In genomic region chr4:139460565-139460964, GRCh38 we compare ENCODE assay signal across 20 cellular contexts. TPM values are rescaled to one million over a fixed set of nuclear protein-coding genes. Genes with fewer than 3 reads are reported as not detected.
DNase-seq lines count a peak whose midpoint lies in the region; ATAC-seq, FAIRE-seq and TF ChIP-seq lines count a peak whose summit lies in the region.
"Had no signal": no experiment of that assay in that cellular context is flagged by ENCODE, and none has a peak within 500 bp of the region (broad histone marks: within the 10 kb centered on the region; RNA-seq: fewer than 3 reads in every experiment).

No MANE protein-coding gene starts in this region.

- H3F3A ChIP-seq in neural progenitor cell (ENCODE audit: low read depth) = no peaks in the 10 kb centered on the region

- H2AFZ ChIP-seq in GM12878 (ENCODE audit: control insufficient read depth, low read depth, low read length) (no peak overlapping the region), neural progenitor cell (replicated peaks) (no peak overlapping the region)

- ATAC-seq in GM12878 = no peak
- ATAC-seq in thoracic aorta (ENCODE audit: insufficient number of reproducible peaks, low FRiP score, low read depth) = no peak
- no peak for ATAC-seq in HG02981 (IDR thresholded peaks at IDR 0.05; ENCODE audit: unreplicated experiment)
- ATAC-seq: PC-3 had no signal

- H3K4me2 ChIP-seq in GM12878 (ENCODE audit: control insufficient read depth, insufficient read depth) (peak overlapping the region; percentile 42; the same call in 1 of the 2 replicates), neural progenitor cell (no peak overlapping the region)

- TF ChIP-seq EP300 in GM12878 (IDR thresholded peaks at IDR 0.05; ENCODE audit: borderline replicate concordance in 1 of 2, control insufficient read depth in 1 of 2, low read depth in 2 of 2, low read length in 2 of 2) = no peak

- intact Hi-C loops in GM12878 (cut with micrococcal nuclease; ENCODE audit: unreplicated experiment) = no loop called here

- H4K20me1 ChIP-seq in GM12878 (ENCODE audit: control insufficient read depth, insufficient read depth) (no peaks in the 10 kb centered on the region), neural progenitor cell (ENCODE audit: low read depth) (peaks cover 8% of the 10 kb centered on the region)

- peaks cover 3% of the 10 kb centered on the region for H3K27me3 Mint-ChIP-seq in neural progenitor cell (ENCODE audit: insufficient read depth, low read depth)
- H3K27me3 Mint-ChIP-seq: CD4-positive, alpha-beta T cell; IgD-negative memory B cell had no signal

- no peak for TF ChIP-seq POLR2A in GM12878 (IDR thresholded peaks at IDR 0.05; ENCODE audit: low read depth, low read length)

- H3K9me3 ChIP-seq in HUES48 (ENCODE audit: control insufficient read depth, insufficient read depth, low read length) (no peaks in the 10 kb centered on the region), GM12878 (replicated peaks; ENCODE audit: control insufficient read depth, insufficient read depth, low read length) (no peaks in the 10 kb centered on the region; the same call in 2 of the 3 replicates), iPS-18a (ENCODE audit: control insufficient read depth, low read depth, low read length) (no peaks in the 10 kb centered on the region), thoracic aorta (no peaks in the 10 kb centered on the region), MG63 (no peaks in the 10 kb centered on the region), neural progenitor cell (ENCODE audit: low read depth) (no peaks in the 10 kb centered on the region)

- in situ Hi-C loops in GM12878 (cut with MboI) = no loop called here

- H3K79me2 ChIP-seq in GM12878 (ENCODE audit: control insufficient read depth, insufficient read depth, low read length) = peaks cover 38% of the 10 kb centered on the region
- peaks cover 82% of the 10 kb centered on the region for H3K79me2 ChIP-seq in neural progenitor cell (ENCODE audit: low read depth)

- no peak overlapping the region for H3K27ac Mint-ChIP-seq in neural progenitor cell
- H3K27ac Mint-ChIP-seq: CD4-positive, alpha-beta T cell; IgD-negative memory B cell had no signal

- CTCF ChIA-PET in GM12878 (lab: Yijun Ruan, JAX) = interaction anchor here (0.8 to 1.4 kb wide), 2 partner anchors 15 to 42 kb away, joined by 3 to 4 read pairs; no protein-coding TSS in a partner anchor

- H3K36me3 ChIP-seq in HUES48 (ENCODE audit: control insufficient read depth, insufficient read depth, low read length) (no peaks in the 10 kb centered on the region), GM12878 (ENCODE audit: control insufficient read depth in 2 of 2, insufficient read depth in 2 of 2, low read length in 1 of 2) (0 out of 4 replicates have a peak, but pooled peaks cover 0 to 3% of the 10 kb centered on the region in 2 experiments), iPS-18a (ENCODE audit: control insufficient read depth, low read depth, low read length) (no peaks in the 10 kb centered on the region), thoracic aorta (no peaks in the 10 kb centered on the region), MG63 (no peaks in the 10 kb centered on the region), neural progenitor cell (no peaks in the 10 kb centered on the region)

- no peaks in the 10 kb centered on the region for H3K9me3 Mint-ChIP-seq in neural progenitor cell
- H3K9me3 Mint-ChIP-seq: CD4-positive, alpha-beta T cell; IgD-negative memory B cell had no signal

- peak overlapping the region; percentile 77 for H3K27ac ChIP-seq in HUES48 (ENCODE audit: low read depth, low read length)
- H3K27ac ChIP-seq in GM12878 (ENCODE audit: control insufficient read depth, insufficient read depth) = no peak overlapping the region
- no peak overlapping the region for H3K27ac ChIP-seq in iPS-18a (ENCODE audit: low read length)
- peak overlapping the region; percentile 10 to 26 for H3K27ac ChIP-seq in thoracic aorta
- no peak overlapping the region for H3K27ac ChIP-seq in neural progenitor cell

- SMC1A ChIA-PET in GM12878 (lab: Charles Lee; ENCODE audit: uncharacterized antibody, unreplicated experiment) = interaction anchor here (0.9 to 1.0 kb wide), 2 partner anchors 9 to 11 kb away, joined by 3 to 4 read pairs; no protein-coding TSS in a partner anchor

- H3K27me3 ChIP-seq in HUES48 (ENCODE audit: control insufficient read depth, insufficient read depth, low read length) (no peaks in the 10 kb centered on the region), GM12878 (replicated peaks in 1 of 2; ENCODE audit: control insufficient read depth in 2 of 2, insufficient read depth in 2 of 2, low read length in 1 of 2) (no peaks in the 10 kb centered on the region), iPS-18a (ENCODE audit: control insufficient read depth, insufficient read depth, low read length) (no peaks in the 10 kb centered on the region), thoracic aorta (replicated peaks; ENCODE audit: insufficient read depth) (no peaks in the 10 kb centered on the region), MG63 (no peaks in the 10 kb centered on the region), neural progenitor cell (no peaks in the 10 kb centered on the region)

- FAIRE-seq in GM12878 (lab: Jason Lieb, UNC) = no peak
- FAIRE-seq: GM12892, GM18507 had no signal

- RAD21 ChIA-PET in GM12878 (lab: Charles Lee; ENCODE audit: unreplicated experiment) = no interaction called here

- H3K36me3 Mint-ChIP-seq in neural progenitor cell = peaks cover 8% of the 10 kb centered on the region

- H3K4me3 Mint-ChIP-seq in neural progenitor cell = no peak overlapping the region
- H3K4me3 Mint-ChIP-seq: CD4-positive, alpha-beta T cell had no signal

- H3K9ac ChIP-seq in HUES48 (ENCODE audit: low read depth, low read length) (no peak overlapping the region), GM12878 (ENCODE audit: control insufficient read depth, insufficient read depth, low read length) (no peak overlapping the region), iPS-18a (ENCODE audit: low read length) (peak overlapping the region; percentile 25), neural progenitor cell (no peak overlapping the region)

- WGBS in GM12878 (ENCODE audit: insufficient coverage, insufficient replicate concordance, low lambda C conversion rate, missing lambda C conversion rate) = 97% methylated on average over 3 of the region's 3 CpGs

- H3K4me3 ChIP-seq in HUES48 (ENCODE audit: low read depth, low read length) = 0 out of 2 replicates have a peak overlapping the region, but pooled peaks have one; percentile 11
- H3K4me3 ChIP-seq in GM12878 = no peak overlapping the region
- H3K4me3 ChIP-seq in iPS-18a (ENCODE audit: low read length) = peak overlapping the region; percentile 28
- H3K4me3 ChIP-seq in thoracic aorta = no peak overlapping the region
- H3K4me3 ChIP-seq in MG63 = no peak overlapping the region
- H3K4me3 ChIP-seq in neural progenitor cell = no peak overlapping the region

- no TSS peak for BruUV-seq in GM12878 (replicated peaks; lab: Mats Ljungman, UMichigan)

- peaks cover 3% of the 10 kb centered on the region for H3K4me1 Mint-ChIP-seq in neural progenitor cell

- no peak for TF ChIP-seq RAD21 in GM12878 (IDR thresholded peaks at IDR 0.05; ENCODE audit: insufficient read depth, low read depth, low read length)

- DNase-seq in GM12878 (ENCODE audit: low read depth, low spot score) = no peak
- DNase-seq in thoracic aorta (ENCODE audit: low spot score) = no peak
- DNase-seq in MG63 = no peak
- DNase-seq in neural progenitor cell (ENCODE audit: low spot score) = no peak
- no peak for DNase-seq in NCI-H2081 treated with DMSO at 0.1 percent for 48 hours (lab: John Stamatoyannopoulos, UW)
- DNase-seq: CD4-positive, alpha-beta T cell; COR-L47; DMS79; MV-4-11; NCI-H1105 treated with DMSO at 0.1 percent for 48 hours; NCI-H446 treated with DMSO at 0.1 percent for 48 hours; NCI-H526 treated with DMSO at 0.1 percent for 48 hours; PC-3; Right ventricle myocardium superior had no signal

- TF ChIP-seq CTCF in GM12878 (IDR thresholded peaks at IDR 0.05 in 2 of 3, conservative IDR thresholded peaks at IDR 0.05 in 1 of 3; ENCODE audit: control insufficient read depth in 2 of 3, extremely low read depth in 1 of 3, insufficient read depth in 1 of 3, low read depth in 3 of 3, low read length in 3 of 3) (no peak), thoracic aorta (IDR thresholded peaks at IDR 0.05) (no peak), neural progenitor cell (IDR thresholded peaks at IDR 0.05) (no peak)

- POLR2A ChIA-PET in GM12878 (lab: Charles Lee) = interaction anchor here (0.5 kb wide), 1 partner anchor 66 kb away, joined by 3 read pairs; no protein-coding TSS in a partner anchor

- peaks cover 30% of the 10 kb centered on the region for H3K4me1 ChIP-seq in HUES48 (ENCODE audit: control insufficient read depth, insufficient read depth, low read length)
- peaks cover 6% of the 10 kb centered on the region; the same call in 1 of the 2 replicates for H3K4me1 ChIP-seq in GM12878 (ENCODE audit: control insufficient read depth, insufficient read depth, low read length)
- H3K4me1 ChIP-seq in iPS-18a (ENCODE audit: control insufficient read depth, low read depth, low read length) = peaks cover 24% of the 10 kb centered on the region
- H3K4me1 ChIP-seq in thoracic aorta (ENCODE audit: control insufficient read depth in 1 of 2, low read depth in 2 of 2) = peaks cover 43 to 61% of the 10 kb centered on the region in 2 donors
- peaks cover 12% of the 10 kb centered on the region for H3K4me1 ChIP-seq in neural progenitor cell

TF ChIP-seq in GM12878, 131 proteins besides CTCF, POLR2A, EP300 and RAD21 (continues in another document):
- TF ChIP-seq ESRRA (IDR thresholded peaks at IDR 0.05; ENCODE audit: low read length) (no peak), CREM (IDR thresholded peaks at IDR 0.05; ENCODE audit: low read depth) (no peak)

RNA-seq across cellular contexts. Expression of gene RAB33B, which starts 6.6 kb away (rescaled TPM):
- 10.5 and 11.6 TPM in 2 replicates for total RNA-seq in GM12878 (2013; cell fraction: nucleolus; rRNA removed)
- total RNA-seq in GM12878 (2014; rRNA removed) = 7.8 and 9.0 TPM in 2 replicates
- total RNA-seq in GM12878 (2014; rRNA removed; fragmentation: Illumina TruSeq; extraction: Trizol) = 7.5 and 7.8 TPM in 2 replicates
- 6.0 and 6.1 TPM in 2 replicates for total RNA-seq in GM12878 (2021)
- polyA plus RNA-seq in GM12878 (2011; ENCODE audit: low read depth) = 2.8 TPM
- polyA plus RNA-seq in GM12878 (2011; rRNA removed) = 8.5 and 12.6 TPM in 2 replicates
- polyA plus RNA-seq in GM12878 (2011; cell fraction: cytosol; rRNA removed) = 4.9 and 5.7 TPM in 2 replicates
- 3.1 and 3.9 TPM in 2 replicates for polyA plus RNA-seq in GM12878 (2011; cell fraction: nucleus; rRNA removed)
- polyA plus RNA-seq in GM12878 (2012) = 4.5 and 5.2 TPM in 2 replicates
- 5.9 and 6.2 TPM in 2 replicates for polyA plus RNA-seq in GM12878 (2014; fragmentation: Illumina TruSeq; extraction: Trizol)
- polyA plus RNA-seq in GM12878 (2014; fragmentation: Nextera tagmentation; extraction: Ambion mirVana) = 10 to 100 TPM in 1 of 2 experiments, 1 to 10 TPM in 1; 3.2 to 10.7 TPM
- polyA plus RNA-seq in GM12878 (2014; rRNA removed) = 4.3 and 5.0 TPM in 2 replicates
- polyA plus RNA-seq in GM12878 (2016; fragmentation: Nextera tagmentation; extraction: Ambion mirVana) = 1 to 10 TPM; 7.2 to 7.9 TPM
- 10.2 and 11.6 TPM in 2 replicates for polyA minus RNA-seq in GM12878 (2011; rRNA and poly(A)+ RNA removed)
- 4.9 and 5.7 TPM in 2 replicates for polyA minus RNA-seq in GM12878 (2011; cell fraction: cytosol; rRNA and poly(A)+ RNA removed)
- polyA minus RNA-seq in GM12878 (2011; cell fraction: nucleus; rRNA and poly(A)+ RNA removed) = 3.5 and 5.6 TPM in 2 replicates
- total RNA-seq in thoracic aorta = 10 to 100 TPM in 1 of 2 donors, 1 to 10 TPM in 1; 8.7 to 14.2 TPM
- total RNA-seq in MG63 (2014; rRNA removed; shearing (Covaris generic); ENCODE audit: low replicate concordance) = 5.1 and 6.1 TPM in 2 replicates
- 10.3 and 14.4 TPM in 2 replicates for total RNA-seq in neural progenitor cell (ENCODE audit: low replicate concordance)

Comparison
In these comparisons a context has a peak if more than half of its experiments do, and no peak if none do; other contexts are left out.
1. H3K27ac ChIP-seq: peak in HUES48 (single experiment) and thoracic aorta (2 of 2); none in GM12878 (single experiment), iPS-18a (single experiment) and neural progenitor cell (single experiment).
2. H3K4me3 ChIP-seq: peak in HUES48 (single experiment) and iPS-18a (single experiment); none in GM12878 (single experiment), thoracic aorta (single experiment), MG63 (single experiment) and neural progenitor cell (single experiment).